In the genomic region with DNA sequence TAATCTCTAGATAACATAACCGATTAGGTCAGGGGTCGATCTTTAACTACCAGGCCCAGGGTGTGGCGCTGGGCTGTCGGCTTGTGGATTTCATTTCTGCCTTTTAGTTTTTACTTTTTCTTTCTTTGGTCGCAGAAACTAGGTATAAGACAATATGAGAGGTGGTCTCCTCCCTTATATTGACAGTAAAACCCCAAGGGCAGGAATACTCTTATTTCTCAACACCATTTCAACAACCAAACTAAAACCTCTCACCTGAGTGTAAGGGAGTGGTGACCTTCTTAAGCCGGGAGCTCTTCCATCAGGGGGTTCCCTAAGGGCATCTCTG, we compare ENCODE assay signal across 7 cellular contexts.
A peak's percentile ranks its signal among the peaks of the same experiment; 100 is the strongest.
DNase-seq lines count a peak whose midpoint lies in the region; ATAC-seq and TF ChIP-seq lines count a peak whose summit lies in the region.
"Not testable (repeated sequence)": the region's sequence is repeated elsewhere in the genome, so short reads cannot be mapped to it uniquely, and the experiment has no call there.

No MANE protein-coding gene starts in this region.

- peak overlapping the region; percentile 51 for H3K27ac ChIP-seq in OCI-LY3 (ENCODE audit: low read length)

- peak overlapping the region; percentile 89 for H3K4me2 ChIP-seq in OCI-LY3 (ENCODE audit: low read length)

- H3K36me3 Mint-ChIP-seq in Caco-2 (ENCODE audit: insufficient read depth, unreplicated experiment); activated CD8-positive, alpha-beta T cell treated with anti-CD3 and anti-CD28 coated beads for 36 hours (ENCODE audit: low read depth); activated naive CD8-positive, alpha-beta T cell treated with anti-CD3 and anti-CD28 coated beads, Interleukin-2, amount 50 U/mL, for 24 hours (ENCODE audit: low read depth); endothelial cell (ENCODE audit: low read depth, unreplicated experiment): not testable (repeated sequence)

- H3K4me3 ChIP-seq in Caco-2 (ENCODE audit: low read depth, low read length); mucosa of descending colon: not testable (repeated sequence)
- peak overlapping the region; percentile 74 for H3K4me3 ChIP-seq in OCI-LY3 (ENCODE audit: low read length)

- H3K27ac Mint-ChIP-seq in Caco-2 (ENCODE audit: unreplicated experiment); activated CD8-positive, alpha-beta T cell treated with anti-CD3 and anti-CD28 coated beads for 36 hours; endothelial cell (ENCODE audit: unreplicated experiment): not testable (repeated sequence)
- H3K27ac Mint-ChIP-seq in activated naive CD8-positive, alpha-beta T cell treated with anti-CD3 and anti-CD28 coated beads, Interleukin-2, amount 50 U/mL, for 24 hours, result peak overlapping the region; percentile 4

- H3K79me2 ChIP-seq in OCI-LY3 (ENCODE audit: low read length), result not testable (repeated sequence)

- H3K9ac ChIP-seq in OCI-LY3 (ENCODE audit: low read length), result peak overlapping the region; percentile 56; the same call in 1 of the 2 replicates

- not testable (repeated sequence) for BruUV-seq in Caco-2 (replicated peaks; lab: Mats Ljungman, UMichigan)

- TF ChIP-seq CTCF in Caco-2 (IDR thresholded peaks at IDR 0.05; ENCODE audit: insufficient read depth in 1 of 2, low read depth in 1 of 2, low read length in 1 of 2, severe bottlenecking in 1 of 2, unreplicated experiment in 1 of 2); OCI-LY3 (IDR thresholded peaks at IDR 0.05; ENCODE audit: low read depth, low read length); activated CD8-positive, alpha-beta T cell treated with anti-CD3 and anti-CD28 coated beads for 36 hours (IDR thresholded peaks at IDR 0.05); endothelial cell (IDR thresholded peaks at IDR 0.05; ENCODE audit: unreplicated experiment); mucosa of descending colon (IDR thresholded peaks at IDR 0.05): not testable (repeated sequence)

- CTCF ChIA-PET in Caco-2 (lab: Charles Lee), result interaction anchor here (0.8 to 1.5 kb wide), 2 partner anchors 28 to 218 kb away, joined by 4 to 6 read pairs; no protein-coding TSS in a partner anchor
- CTCF ChIA-PET in activated CD8-positive, alpha-beta T cell treated with anti-CD3 and anti-CD28 coated beads for 36 hours (lab: Charles Lee), result interaction anchor here (0.7 kb wide), 1 partner anchor 294 kb away, joined by 3 read pairs; no protein-coding TSS in a partner anchor

- not testable (repeated sequence) for H3K27me3 ChIP-seq in Caco-2 (replicated peaks; ENCODE audit: control insufficient read depth, insufficient read depth, low read length); OCI-LY3 (ENCODE audit: low read depth, low read length)

- H3K27me3 Mint-ChIP-seq in Caco-2 (ENCODE audit: insufficient read depth, unreplicated experiment), result peaks cover 12% of the 10 kb centered on the region
- peaks cover 60% of the 10 kb centered on the region for H3K27me3 Mint-ChIP-seq in activated CD8-positive, alpha-beta T cell treated with anti-CD3 and anti-CD28 coated beads for 36 hours
- H3K27me3 Mint-ChIP-seq in activated naive CD8-positive, alpha-beta T cell treated with anti-CD3 and anti-CD28 coated beads, Interleukin-2, amount 50 U/mL, for 24 hours, result peaks cover 58% of the 10 kb centered on the region
- peaks cover 12% of the 10 kb centered on the region for H3K27me3 Mint-ChIP-seq in endothelial cell (ENCODE audit: unreplicated experiment)

- not testable (repeated sequence) for H3K36me3 ChIP-seq in Caco-2 (ENCODE audit: control insufficient read depth, insufficient read depth, low read length); OCI-LY3 (replicated peaks; ENCODE audit: low read depth, low read length); mucosa of descending colon (ENCODE audit: low read depth)

- H3K4me1 Mint-ChIP-seq in Caco-2 (ENCODE audit: low read depth, unreplicated experiment) (peaks cover 11% of the 10 kb centered on the region), endothelial cell (ENCODE audit: unreplicated experiment) (peaks cover 28% of the 10 kb centered on the region)
- peaks cover 18% of the 10 kb centered on the region for H3K4me1 Mint-ChIP-seq in activated CD8-positive, alpha-beta T cell treated with anti-CD3 and anti-CD28 coated beads for 36 hours (ENCODE audit: low read depth)
- H3K4me1 Mint-ChIP-seq in activated naive CD8-positive, alpha-beta T cell treated with anti-CD3 and anti-CD28 coated beads, Interleukin-2, amount 50 U/mL, for 24 hours, result peaks cover 29% of the 10 kb centered on the region

- not testable (repeated sequence) for DNase-seq in Caco-2; activated CD8-positive, alpha-beta T cell treated with anti-CD3 and anti-CD28 coated beads for 36 hours; activated naive CD8-positive, alpha-beta T cell treated with anti-CD3 and anti-CD28 coated beads, Interleukin-2, amount 50 U/mL, for 24 hours; endothelial cell (ENCODE audit: low spot score)
- DNase-seq in mucosa of descending colon (peak in 1 of 3 donors; percentile 42), retina (peak; percentile 54)

- H3K4me3 Mint-ChIP-seq in Caco-2 (ENCODE audit: unreplicated experiment) (peak overlapping the region; percentile 39), endothelial cell (ENCODE audit: unreplicated experiment) (peak overlapping the region; percentile 45)
- peak overlapping the region; percentile 12 for H3K4me3 Mint-ChIP-seq in activated CD8-positive, alpha-beta T cell treated with anti-CD3 and anti-CD28 coated beads for 36 hours
- peak overlapping the region; percentile 62 for H3K4me3 Mint-ChIP-seq in activated naive CD8-positive, alpha-beta T cell treated with anti-CD3 and anti-CD28 coated beads, Interleukin-2, amount 50 U/mL, for 24 hours

- not testable (repeated sequence) for H3K9me3 ChIP-seq in Caco-2; OCI-LY3 (ENCODE audit: insufficient read depth, low read length); mucosa of descending colon

- peak overlapping the region; percentile 44; the same call in 1 of the 2 replicates for H2AFZ ChIP-seq in OCI-LY3 (ENCODE audit: low read depth, low read length)

- not testable (repeated sequence) for ATAC-seq in activated CD8-positive, alpha-beta T cell treated with anti-CD3 and anti-CD28 coated beads for 36 hours; activated naive CD8-positive, alpha-beta T cell treated with anti-CD3 and anti-CD28 coated beads, Interleukin-2, amount 50 U/mL, for 24 hours
- ATAC-seq in mucosa of descending colon, result peak; percentile 55

- not testable (repeated sequence) for H3K9me3 Mint-ChIP-seq in Caco-2 (ENCODE audit: unreplicated experiment); activated CD8-positive, alpha-beta T cell treated with anti-CD3 and anti-CD28 coated beads for 36 hours; activated naive CD8-positive, alpha-beta T cell treated with anti-CD3 and anti-CD28 coated beads, Interleukin-2, amount 50 U/mL, for 24 hours; endothelial cell (ENCODE audit: unreplicated experiment)

- H4K20me1 ChIP-seq in OCI-LY3 (ENCODE audit: insufficient read depth, low read length), result not testable (repeated sequence)

- POLR2A ChIA-PET in Caco-2 (lab: Charles Lee); activated CD8-positive, alpha-beta T cell treated with anti-CD3 and anti-CD28 coated beads for 36 hours (lab: Charles Lee): not testable (repeated sequence)

- intact Hi-C loops in Caco-2 (cut with micrococcal nuclease; ENCODE audit: unreplicated experiment); activated CD8-positive, alpha-beta T cell treated with anti-CD3 and anti-CD28 coated beads for 36 hours (cut with micrococcal nuclease); mucosa of descending colon (cut with DNase I, micrococcal nuclease): not testable (repeated sequence)

- H3K4me1 ChIP-seq in Caco-2, result not testable (repeated sequence)
- H3K4me1 ChIP-seq in OCI-LY3 (ENCODE audit: low read length), result peaks cover 33% of the 10 kb centered on the region
- peaks cover 26% of the 10 kb centered on the region for H3K4me1 ChIP-seq in mucosa of descending colon (ENCODE audit: low read depth)

Comparison
In these comparisons a context has a peak if more than half of its experiments do, and no peak if none do; other contexts are left out.
1. H3K4me3 Mint-ChIP-seq: peak in every context shown above with its lines; median percentile 62 in activated naive CD8-positive, alpha-beta T cell treated with anti-CD3 and anti-CD28 coated beads, Interleukin-2, amount 50 U/mL, for 24 hours; 45 in endothelial cell; 39 in Caco-2; 12 in activated CD8-positive, alpha-beta T cell treated with anti-CD3 and anti-CD28 coated beads for 36 hours.